In genomic region chr6:139344186-139344963, GRCh38 we compare ENCODE assay signal across 29 cellular contexts. TPM values are rescaled to one million over a fixed set of nuclear protein-coding genes. Genes with fewer than 3 reads are reported as not detected.
DNase-seq lines count a peak whose midpoint lies in the region; ATAC-seq, FAIRE-seq and TF ChIP-seq lines count a peak whose summit lies in the region.
"Had no signal": no experiment of that assay in that cellular context is flagged by ENCODE, and none has a peak within 500 bp of the region (broad histone marks: within the 10 kb centered on the region; RNA-seq: fewer than 3 reads in every experiment).

No MANE protein-coding gene starts in this region.

- H3K4me1 ChIP-seq in DND-41 (ENCODE audit: insufficient read depth, low read length) (peaks cover 24% of the 10 kb centered on the region), foreskin keratinocyte (peaks cover 9% of the 10 kb centered on the region), small intestine (ENCODE audit: control insufficient read depth in 2 of 2, insufficient read depth in 1 of 2, low read depth in 1 of 2, low read length in 1 of 2) (no peaks in the 10 kb centered on the region)
- H3K4me1 ChIP-seq: Caco-2, esophagus muscularis mucosa, right lobe of liver, SJSA1 had no signal

- DNase-seq in DND-41 (peak; percentile 26), SK-N-DZ (ENCODE audit: low spot score) (peak; percentile 66), foreskin keratinocyte (peak in 1 of 2 donors; percentile 74), small intestine (no peak), middle frontal gyrus (ENCODE audit: extremely low spot score, low spot score) (no peak), germinal center (ENCODE audit: low spot score) (no peak), H7 (no peak)
- DNase-seq: activated CD4-positive, alpha-beta memory T cell treated with anti-CD3 and anti-CD28 coated beads, Interleukin-2, amount 10 ng/mL, durations not matched to agents 7 days and 5 days; activated CD4-positive, alpha-beta T cell treated with anti-CD3 and anti-CD28 coated beads for 1 hour; amygdala; C1 segment of cervical spinal cord; Caco-2; effector memory CD4-positive, alpha-beta T cell; NCI-H1417 treated with DMSO at 0.1 percent for 48 hours; NK-92 treated with Interleukin-12 subunit alpha and Interleukin-12 subunit beta, amount 100 ng/mL, for 24 hours; right lobe of liver; stimulated activated CD4-positive, alpha-beta T cell treated with anti-CD3 and anti-CD28 coated beads, Interleukin-12 subunit alpha, Interleukin-12 subunit beta, amount 100 ng/mL, for 4 hours; stimulated activated CD4-positive, alpha-beta T cell treated with anti-CD3 and anti-CD28 coated beads, Interleukin-4, amount 100 ng/mL, for 1 hour; substantia nigra had no signal

- TF ChIP-seq CTCF in DND-41 (IDR thresholded peaks at IDR 0.05; ENCODE audit: borderline replicate concordance, extremely low read depth, low read length, poor library complexity, severe bottlenecking) (no peak), foreskin keratinocyte (conservative IDR thresholded peaks at IDR 0.05) (no peak)

- WGBS in small intestine, 3 donors = 86 to 100% (median 95%) methylated on average over 4 of the region's 4 CpGs

- H3K27me3 ChIP-seq in DND-41 (ENCODE audit: insufficient read depth, low read length, poor library complexity) (no peaks in the 10 kb centered on the region), foreskin keratinocyte (no peaks in the 10 kb centered on the region), small intestine (ENCODE audit: control insufficient read depth in 2 of 2, insufficient read depth in 2 of 2, low read length in 2 of 2) (no peaks in the 10 kb centered on the region), H7 (ENCODE audit: control insufficient read depth, insufficient read depth, low read length) (no peaks in the 10 kb centered on the region)
- H3K27me3 ChIP-seq: esophagus muscularis mucosa, hepatocyte, neutrophil, right lobe of liver, SJSA1 had no signal

- no peak overlapping the region for H3K4me3 ChIP-seq in DND-41 (ENCODE audit: low read depth in 1 of 2, low read length in 2 of 2)
- no peak overlapping the region for H3K4me3 ChIP-seq in small intestine (ENCODE audit: low read depth in 1 of 2, low read length in 2 of 2)
- H3K4me3 ChIP-seq in H7 (ENCODE audit: insufficient read depth, low read depth, low read length) = no peak overlapping the region
- H3K4me3 ChIP-seq: esophagus muscularis mucosa, hepatocyte, right lobe of liver, SJSA1 had no signal

- H2AFZ ChIP-seq in DND-41 (ENCODE audit: low read depth, low read length) = peak overlapping the region; percentile 49; the same call in 1 of the 2 replicates
- H2AFZ ChIP-seq: hepatocyte had no signal

- H3K4me2 ChIP-seq in DND-41 (ENCODE audit: insufficient read depth, low read length) = no peak overlapping the region
- H3K4me2 ChIP-seq: hepatocyte had no signal

- no peak overlapping the region for H3K9ac ChIP-seq in DND-41 (ENCODE audit: low read depth, low read length)

- H3K27ac ChIP-seq in DND-41 (ENCODE audit: low read length) (peak overlapping the region; percentile 75), KOPT-K1 (ENCODE audit: low read depth, low read length, poor library complexity, severe bottlenecking) (peak overlapping the region; percentile 70), foreskin keratinocyte (no peak overlapping the region), small intestine (ENCODE audit: low read depth in 1 of 2, low read length in 1 of 2) (no peak overlapping the region)
- H3K27ac ChIP-seq: esophagus muscularis mucosa, hepatocyte, neutrophil, right lobe of liver, SJSA1 had no signal

- H3K79me2 ChIP-seq in DND-41 (ENCODE audit: insufficient read depth, low read length) = no peaks in the 10 kb centered on the region
- H3K79me2 ChIP-seq: hepatocyte had no signal

- no peak for FAIRE-seq in small intestine (lab: Jason Lieb, UNC)
- FAIRE-seq: colon, frontal cortex, urothelium cell line had no signal

- no peaks in the 10 kb centered on the region for H4K20me1 ChIP-seq in DND-41 (ENCODE audit: insufficient read depth, low read length)

- peak; percentile 17; the same call in 1 of the 3 replicates for ATAC-seq in DND-41 (ENCODE audit: insufficient read depth, low read depth)
- peak; percentile 30 for ATAC-seq in foreskin keratinocyte
- ATAC-seq: right lobe of liver, T-cell had no signal

- H3K9me3 ChIP-seq in DND-41 (ENCODE audit: insufficient read depth, low read length, severe bottlenecking) (no peaks in the 10 kb centered on the region), KOPT-K1 (ENCODE audit: insufficient read depth, low read length, poor library complexity, severe bottlenecking) (peaks cover 21% of the 10 kb centered on the region), small intestine (ENCODE audit: control insufficient read depth, low read depth) (no peaks in the 10 kb centered on the region)
- H3K9me3 ChIP-seq: Caco-2, esophagus muscularis mucosa, neutrophil, right lobe of liver, SJSA1 had no signal

- H3K36me3 ChIP-seq in DND-41 (ENCODE audit: insufficient read depth, low read length) = no peaks in the 10 kb centered on the region
- no peaks in the 10 kb centered on the region for H3K36me3 ChIP-seq in KOPT-K1 (ENCODE audit: insufficient read depth, low read length)
- H3K36me3 ChIP-seq in small intestine (ENCODE audit: control insufficient read depth in 2 of 2, insufficient read depth in 2 of 2, low read length in 2 of 2) = no peaks in the 10 kb centered on the region
- no peaks in the 10 kb centered on the region for H3K36me3 ChIP-seq in H7 (replicated peaks; ENCODE audit: control insufficient read depth, insufficient read depth, low read length)
- H3K36me3 ChIP-seq: esophagus muscularis mucosa, neutrophil, right lobe of liver, SJSA1 had no signal

RNA-seq across cellular contexts. Expression of gene CITED2, which starts 30.1 kb away (rescaled TPM):
- polyA plus RNA-seq in SK-N-DZ (2014; cell fraction: cytosol; rRNA removed) = 23.8 and 28.0 TPM in 2 replicates
- 11.1 and 19.5 TPM in 2 replicates for polyA plus RNA-seq in SK-N-DZ (2014; cell fraction: nucleus; rRNA removed)
- 9.8 and 13.8 TPM in 2 replicates for total RNA-seq in foreskin keratinocyte
- 7.9 and 11.0 TPM in 2 replicates for polyA plus RNA-seq in foreskin keratinocyte
- 10 to 100 TPM; 21.1 to 39.5 (median 23.5) TPM for polyA plus RNA-seq in small intestine
- 42.5 and 44.9 TPM in 2 replicates for total RNA-seq in H7 (2014; rRNA removed; shearing (Covaris generic))

RNA-seq across cellular contexts. Expression of gene TXLNB, which starts 52.6 kb away (rescaled TPM):
- polyA plus RNA-seq in SK-N-DZ (2014; cell fraction: cytosol; rRNA removed) = 0.02 TPM in 1 of 2 replicates, not detected in the other
- polyA plus RNA-seq in SK-N-DZ (2014; cell fraction: nucleus; rRNA removed) = 0.05 TPM in 1 of 2 replicates, not detected in the other
- not detected in 2 replicates for total RNA-seq in foreskin keratinocyte
- polyA plus RNA-seq in foreskin keratinocyte = not detected in 2 replicates
- under 1 TPM in 2 of 3 donors, not detected in 1; 0.27 to 0.54 TPM for polyA plus RNA-seq in small intestine
- not detected in 2 replicates for total RNA-seq in H7 (2014; rRNA removed; shearing (Covaris generic))
- total RNA-seq: Caco-2, NCI-H460, SJSA1 had no signal

Comparison
In these comparisons a context has a peak if more than half of its experiments do, and no peak if none do; other contexts are left out.
1. DNase-seq: peak in DND-41 (single experiment) and SK-N-DZ (single experiment); none in small intestine (single experiment), middle frontal gyrus (single experiment), germinal center (single experiment) and H7 (single experiment).
2. H3K27ac ChIP-seq: peak in DND-41 (single experiment) and KOPT-K1 (single experiment); none in foreskin keratinocyte (single experiment) and small intestine (0 of 2).